ENCODE assay signal across 8 cellular contexts in the genomic region with DNA sequence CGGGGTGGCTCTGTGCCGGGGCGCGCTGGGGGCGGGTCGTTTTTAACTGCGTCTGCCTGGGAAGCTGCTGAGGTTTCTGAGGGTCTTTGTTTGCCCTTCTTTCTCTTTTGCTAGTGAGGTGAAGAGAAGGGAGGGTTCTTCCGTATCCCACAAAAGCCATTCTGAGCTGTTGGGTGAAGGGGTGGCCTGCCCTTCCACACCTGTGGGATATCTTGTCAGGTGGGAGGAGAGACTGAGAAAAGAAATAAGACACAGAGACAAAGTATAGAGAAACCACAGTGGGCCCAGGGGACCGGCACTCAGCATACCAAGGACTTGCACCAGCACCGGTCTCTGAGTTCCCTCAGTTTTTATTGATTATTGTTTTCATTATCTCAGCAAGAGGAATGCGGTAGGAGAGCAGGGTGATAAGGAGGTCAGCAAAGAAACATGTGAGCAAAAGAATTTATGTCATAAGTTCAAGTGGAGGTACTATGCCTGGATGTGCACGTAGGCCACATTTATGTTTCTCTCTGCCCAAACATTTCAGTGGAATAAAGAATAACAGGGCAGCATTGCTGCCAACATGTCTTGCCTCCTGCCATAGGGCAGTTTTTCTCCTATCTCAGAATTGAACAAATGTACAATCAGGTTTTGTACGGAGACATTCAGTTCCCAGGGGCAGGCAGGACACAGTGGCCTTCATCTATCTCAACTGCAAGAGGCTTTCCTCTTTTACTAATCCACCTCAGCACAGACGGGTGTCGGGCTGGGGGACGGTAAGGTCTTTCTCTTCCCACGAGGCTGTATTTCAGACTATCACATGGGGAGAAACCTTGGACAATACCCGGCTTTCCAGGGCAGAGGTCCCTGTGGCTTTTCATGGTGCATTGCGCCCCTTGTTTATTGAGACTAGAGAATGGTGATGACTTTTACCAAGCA. TPM values are rescaled to one million over a fixed set of nuclear protein-coding genes. Genes with fewer than 3 reads are reported as not detected.
A peak's percentile ranks its signal among the peaks of the same experiment; 100 is the strongest.
DNase-seq lines count a peak whose midpoint lies in the region; ATAC-seq and TF ChIP-seq lines count a peak whose summit lies in the region.

No MANE protein-coding gene starts in this region.

- peak overlapping the region; percentile 91 for H3K27ac Mint-ChIP-seq in T-helper 17 cell

- H3K4me1 Mint-ChIP-seq in T-helper 17 cell = peaks cover 34% of the 10 kb centered on the region

- no peaks in the 10 kb centered on the region for H3K27me3 ChIP-seq in gastroesophageal sphincter
- no peaks in the 10 kb centered on the region for H3K27me3 ChIP-seq in prostate gland (replicated peaks; ENCODE audit: insufficient read depth)

- H3K36me3 ChIP-seq in gastroesophageal sphincter = peaks cover 0 to 6% of the 10 kb centered on the region in 2 donors
- no peaks in the 10 kb centered on the region for H3K36me3 ChIP-seq in prostate gland

- peak; percentile 14 for ATAC-seq in HG02852 (IDR thresholded peaks at IDR 0.05; ENCODE audit: unreplicated experiment)
- peak; percentile 29 for ATAC-seq in T-helper 17 cell
- no peak for ATAC-seq in gastroesophageal sphincter

- TF ChIP-seq CTCF in gastroesophageal sphincter (IDR thresholded peaks at IDR 0.05) = no peak
- no peak for TF ChIP-seq CTCF in prostate gland (IDR thresholded peaks at IDR 0.05)

- peaks cover 0 to 26% (median 4%) of the 10 kb centered on the region in 3 donors for H3K4me1 ChIP-seq in gastroesophageal sphincter
- no peaks in the 10 kb centered on the region for H3K4me1 ChIP-seq in prostate gland (replicated peaks)

- TF ChIP-seq POLR2A in gastroesophageal sphincter (IDR thresholded peaks at IDR 0.05) = no peak
- no peak for TF ChIP-seq POLR2A in prostate gland (IDR thresholded peaks at IDR 0.05)

- WGBS in gastroesophageal sphincter (ENCODE audit: low coverage in 1 of 2), 2 donors = 27 to 28% methylated on average over 8 to 11 of the region's 19 CpGs
- WGBS in prostate gland = 14% methylated on average over 19 of the region's 19 CpGs

- peak overlapping the region; percentile 67 to 77 for H3K4me3 ChIP-seq in gastroesophageal sphincter
- peak overlapping the region; percentile 39 to 53 for H3K4me3 ChIP-seq in prostate gland

- peak overlapping the region; percentile 95 for H3K4me3 Mint-ChIP-seq in T-helper 17 cell

- DNase-seq in DMS 273 (lab: John Stamatoyannopoulos, UW; ENCODE audit: unreplicated experiment) = peak; percentile 32
- no peak for DNase-seq in DMS 273 treated with DMSO at 0.1 percent for 48 hours (lab: John Stamatoyannopoulos, UW)
- DNase-seq in T-helper 17 cell = no peak
- no peak for DNase-seq in prostate gland (ENCODE audit: low spot score)
- DNase-seq in foreskin melanocyte = no peak
- no peak for DNase-seq in HuH-7 (ENCODE audit: low spot score)

- peak overlapping the region; percentile 82 to 97 (median 93) for H3K27ac ChIP-seq in gastroesophageal sphincter
- H3K27ac ChIP-seq in prostate gland = peak overlapping the region; percentile 78 to 88

- peaks cover 8% of the 10 kb centered on the region for H3K36me3 Mint-ChIP-seq in T-helper 17 cell (ENCODE audit: low read depth)

- intact Hi-C loops in prostate gland (cut with DNase I) = no loop called here

- no peaks in the 10 kb centered on the region for H3K9me3 ChIP-seq in T-helper 17 cell (ENCODE audit: control insufficient read depth, low read length, poor library complexity, severe bottlenecking)
- no peaks in the 10 kb centered on the region for H3K9me3 ChIP-seq in gastroesophageal sphincter
- H3K9me3 ChIP-seq in prostate gland = no peaks in the 10 kb centered on the region

- no peaks in the 10 kb centered on the region for H3K27me3 Mint-ChIP-seq in T-helper 17 cell

- TF ChIP-seq EP300 in gastroesophageal sphincter (IDR thresholded peaks at IDR 0.05) = no peak

RNA-seq across cellular contexts. Expression of a gene that starts 1.0 kb away (rescaled TPM):
- total RNA-seq in T-helper 17 cell (1 to 10 TPM; 2.1 to 3.6 TPM), gastroesophageal sphincter (1 to 10 TPM; 3.6 to 5.9 (median 4.7) TPM), prostate gland (10 to 100 TPM in 1 of 2 donors, 1 to 10 TPM in 1; 8.6 to 12.6 TPM)

RNA-seq across cellular contexts. Expression of a gene that starts 48.1 kb away (rescaled TPM):
- 10 to 100 TPM; 35.0 to 41.4 TPM for total RNA-seq in T-helper 17 cell
- total RNA-seq in gastroesophageal sphincter = 10 to 100 TPM; 22.1 to 69.6 (median 28.4) TPM
- total RNA-seq in prostate gland = 10 to 100 TPM; 65.0 to 99.7 TPM
